In the genomic region with DNA sequence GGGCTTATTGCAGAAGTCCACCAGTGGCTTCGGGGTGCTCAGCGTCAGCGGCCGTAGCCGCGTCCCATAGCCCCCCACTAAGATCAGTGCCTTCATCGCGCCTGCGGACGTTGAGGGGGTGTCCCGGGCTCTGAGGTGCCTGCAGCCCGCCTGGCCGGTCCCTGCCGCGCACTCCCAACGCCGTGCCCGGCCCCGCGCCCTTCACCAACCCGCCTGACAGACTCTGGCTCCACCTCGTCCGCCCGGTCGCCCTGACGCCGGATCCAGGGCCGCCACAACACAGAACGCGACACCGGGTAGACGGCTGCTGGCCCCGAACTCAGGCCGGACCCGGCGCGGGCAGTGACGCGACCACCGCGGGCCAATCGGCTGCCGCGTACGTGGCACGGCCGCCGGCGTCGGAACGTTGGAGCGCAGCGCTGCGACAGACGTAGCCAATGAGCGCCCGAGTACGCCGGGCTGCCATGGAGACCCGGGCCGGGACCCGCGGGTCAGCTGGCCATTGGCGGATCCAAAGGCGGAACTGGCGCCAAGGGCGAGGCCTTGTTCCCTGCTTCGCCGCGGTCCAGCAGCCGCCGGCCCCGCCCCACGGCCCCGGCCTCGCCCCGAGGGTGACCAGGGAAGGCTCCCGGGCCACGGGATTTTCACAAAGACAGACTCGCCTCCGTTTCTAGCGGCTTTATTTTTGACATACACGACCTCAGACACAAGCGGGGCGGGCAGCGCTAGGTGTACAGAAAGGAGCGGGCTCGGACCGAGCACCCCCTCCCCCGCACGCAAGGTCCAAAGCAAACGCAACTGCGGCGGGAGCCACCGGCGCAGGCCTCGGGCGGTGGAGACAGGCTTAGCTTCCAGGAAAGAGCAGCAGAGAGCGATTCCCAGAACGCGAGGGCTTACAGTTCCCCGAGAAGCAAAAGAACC, we compare ENCODE assay signal across 8 cellular contexts. TPM values are rescaled to one million over a fixed set of nuclear protein-coding genes. Genes with fewer than 3 reads are reported as not detected.
DNase-seq lines count a peak whose midpoint lies in the region; ATAC-seq and TF ChIP-seq lines count a peak whose summit lies in the region.

A gene (minus strand): TSS at position 321 of the 921 bp plus-strand sequence. CDS start 225 bp downstream, at position 96.

- H3K27ac Mint-ChIP-seq in CD4-positive, alpha-beta T cell: peak within 1 kb of the TSS; percentile 93

- peak within 1 kb of the TSS; percentile 96 for H3K27ac ChIP-seq in CD4-positive, alpha-beta T cell (ENCODE audit: low read depth, low read length)
- peak within 1 kb of the TSS; percentile 90 to 92 for H3K27ac ChIP-seq in liver (ENCODE audit: low read depth in 1 of 2, low read length in 2 of 2)

- POLR2A ChIA-PET in CD4-positive, alpha-beta T cell (lab: Charles Lee): interaction anchor here (0.6 to 1.3 kb wide), 3 partner anchors 31 to 79 kb away, joined by 3 to 4 read pairs (median 3); a partner anchor contains a TSS

- no peaks in the 10 kb centered on the region for H3K27me3 Mint-ChIP-seq in CD4-positive, alpha-beta T cell

- intact Hi-C loops in CD4-positive, alpha-beta T cell (cut with DNase I, micrococcal nuclease): loop anchor here in 1 of 2 experiments (1.0 kb wide), 1 partner anchor 50 kb away; a partner anchor contains a TSS

- H3K4me1 ChIP-seq in liver (ENCODE audit: control insufficient read depth in 4 of 4, insufficient read depth in 4 of 4, low read length in 3 of 4): peaks cover 6 to 50% (median 37%) of the 10 kb centered on the region in 4 donors

- DNase-seq in CD4-positive, alpha-beta T cell: peak; percentile 81 to 91 (median 86)
- peak; percentile 94 for DNase-seq in HK-2 (ENCODE audit: unreplicated experiment)
- peak; percentile 74 for DNase-seq in NCI-H82 treated with DMSO at 0.1 percent for 48 hours (lab: John Stamatoyannopoulos, UW; ENCODE audit: unreplicated experiment)
- DNase-seq in activated CD4-positive, alpha-beta T cell treated with anti-CD3 and anti-CD28 coated beads, Interleukin-2, amount 50 U/mL, for 48 hours: peak; percentile 92 to 95
- DNase-seq in dermis blood vessel endothelial cell: peak; percentile 98
- DNase-seq in stimulated activated CD4-positive, alpha-beta T cell treated with anti-CD3 and anti-CD28 coated beads, Interleukin-4, amount 100 ng/mL, for 1 hour: peak; percentile 92

- CTCF ChIA-PET in CD4-positive, alpha-beta T cell (lab: Charles Lee): no interaction called here

- no peaks in the 10 kb centered on the region for H3K9me3 ChIP-seq in CD4-positive, alpha-beta T cell (ENCODE audit: control insufficient read depth, low read length)
- H3K9me3 ChIP-seq in liver (ENCODE audit: control insufficient read depth in 4 of 4, low read length in 3 of 4): no peaks in the 10 kb centered on the region

- peak; percentile 70 for ATAC-seq in CD4-positive, alpha-beta T cell (ENCODE audit: poor library complexity)
- peak; percentile 77 for ATAC-seq in GM19452 (IDR thresholded peaks at IDR 0.05; ENCODE audit: unreplicated experiment)

- H3K9me3 Mint-ChIP-seq in CD4-positive, alpha-beta T cell: no peaks in the 10 kb centered on the region

- peak within 1 kb of the TSS; percentile 98 for H3K4me3 Mint-ChIP-seq in CD4-positive, alpha-beta T cell

- no peaks in the 10 kb centered on the region for H3K27me3 ChIP-seq in CD4-positive, alpha-beta T cell (ENCODE audit: control insufficient read depth, insufficient read depth, low read length)
- H3K27me3 ChIP-seq in liver (ENCODE audit: control insufficient read depth in 4 of 4, insufficient read depth in 4 of 4, low read length in 3 of 4): no peaks in the 10 kb centered on the region

- H3K36me3 ChIP-seq in liver (ENCODE audit: control insufficient read depth in 4 of 4, insufficient read depth in 3 of 4, low read depth in 1 of 4, low read length in 3 of 4): peaks cover 5 to 29% (median 11%) of the 10 kb centered on the region in 4 donors

- peak in 1 of 2 donors; percentile 9 for TF ChIP-seq RAD21 in liver (IDR thresholded peaks at IDR 0.05)

- WGBS in liver: under 1% methylated on average over 102 of the region's 102 CpGs

- TF ChIP-seq CTCF in CD4-positive, alpha-beta T cell (IDR thresholded peaks at IDR 0.05): no peak
- TF ChIP-seq CTCF in liver (IDR thresholded peaks at IDR 0.05; ENCODE audit: low read depth, low read length, missing input control): no peak

- H3K4me1 Mint-ChIP-seq in CD4-positive, alpha-beta T cell (ENCODE audit: low read depth): peaks cover 44% of the 10 kb centered on the region

- H3K4me3 ChIP-seq in liver (ENCODE audit: low read depth in 1 of 3, low read length in 3 of 3): peak within 1 kb of the TSS; percentile 91 to 94 (median 93)

- peaks cover 45% of the 10 kb centered on the region for H3K36me3 Mint-ChIP-seq in CD4-positive, alpha-beta T cell (ENCODE audit: low read depth)

- H3K9ac ChIP-seq in liver (ENCODE audit: low read depth in 1 of 2, low read length in 2 of 2): peak within 1 kb of the TSS; percentile 75 to 80

TF ChIP-seq in liver, 16 proteins besides CTCF, POLR2A, EP300 and RAD21:
- TF ChIP-seq YY1 (IDR thresholded peaks at IDR 0.05) (peak; percentile 41), SP1 (IDR thresholded peaks at IDR 0.05) (peak; percentile 59), FOXA1 (IDR thresholded peaks at IDR 0.05) (no peak), GABPA (IDR thresholded peaks at IDR 0.05 in 1 of 2, conservative IDR thresholded peaks at IDR 0.05 in 1 of 2) (peak in 1 of 2 donors; percentile 32), RXRA (IDR thresholded peaks at IDR 0.05) (peak in 1 of 2 donors; percentile 14), EGR1 (IDR thresholded peaks at IDR 0.05; ENCODE audit: low read depth in 2 of 2) (no peak), TAF1 (conservative IDR thresholded peaks at IDR 0.05) (no peak), NR2F2 (IDR thresholded peaks at IDR 0.05) (peak; percentile 15), HNF4A (conservative IDR thresholded peaks at IDR 0.05) (peak in 1 of 2 donors; percentile 0)
- TF ChIP-seq, protein P1, sequence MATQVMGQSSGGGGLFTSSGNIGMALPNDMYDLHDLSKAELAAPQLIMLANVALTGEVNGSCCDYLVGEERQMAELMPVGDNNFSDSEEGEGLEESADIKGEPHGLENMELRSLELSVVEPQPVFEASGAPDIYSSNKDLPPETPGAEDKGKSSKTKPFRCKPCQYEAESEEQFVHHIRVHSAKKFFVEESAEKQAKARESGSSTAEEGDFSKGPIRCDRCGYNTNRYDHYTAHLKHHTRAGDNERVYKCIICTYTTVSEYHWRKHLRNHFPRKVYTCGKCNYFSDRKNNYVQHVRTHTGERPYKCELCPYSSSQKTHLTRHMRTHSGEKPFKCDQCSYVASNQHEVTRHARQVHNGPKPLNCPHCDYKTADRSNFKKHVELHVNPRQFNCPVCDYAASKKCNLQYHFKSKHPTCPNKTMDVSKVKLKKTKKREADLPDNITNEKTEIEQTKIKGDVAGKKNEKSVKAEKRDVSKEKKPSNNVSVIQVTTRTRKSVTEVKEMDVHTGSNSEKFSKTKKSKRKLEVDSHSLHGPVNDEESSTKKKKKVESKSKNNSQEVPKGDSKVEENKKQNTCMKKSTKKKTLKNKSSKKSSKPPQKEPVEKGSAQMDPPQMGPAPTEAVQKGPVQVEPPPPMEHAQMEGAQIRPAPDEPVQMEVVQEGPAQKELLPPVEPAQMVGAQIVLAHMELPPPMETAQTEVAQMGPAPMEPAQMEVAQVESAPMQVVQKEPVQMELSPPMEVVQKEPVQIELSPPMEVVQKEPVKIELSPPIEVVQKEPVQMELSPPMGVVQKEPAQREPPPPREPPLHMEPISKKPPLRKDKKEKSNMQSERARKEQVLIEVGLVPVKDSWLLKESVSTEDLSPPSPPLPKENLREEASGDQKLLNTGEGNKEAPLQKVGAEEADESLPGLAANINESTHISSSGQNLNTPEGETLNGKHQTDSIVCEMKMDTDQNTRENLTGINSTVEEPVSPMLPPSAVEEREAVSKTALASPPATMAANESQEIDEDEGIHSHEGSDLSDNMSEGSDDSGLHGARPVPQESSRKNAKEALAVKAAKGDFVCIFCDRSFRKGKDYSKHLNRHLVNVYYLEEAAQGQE (IDR thresholded peaks at IDR 0.05): peak; percentile 75
- TF ChIP-seq, protein P2, sequence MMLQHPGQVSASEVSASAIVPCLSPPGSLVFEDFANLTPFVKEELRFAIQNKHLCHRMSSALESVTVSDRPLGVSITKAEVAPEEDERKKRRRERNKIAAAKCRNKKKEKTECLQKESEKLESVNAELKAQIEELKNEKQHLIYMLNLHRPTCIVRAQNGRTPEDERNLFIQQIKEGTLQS (IDR thresholded peaks at IDR 0.05): no peak

RNA-seq across cellular contexts. Expression of the gene that starts here (rescaled TPM):
- total RNA-seq in CD4-positive, alpha-beta T cell: 10 to 100 TPM; 39.0 to 41.4 TPM
- total RNA-seq in dermis blood vessel endothelial cell (39.0 and 50.9 TPM in 2 replicates), liver (10 to 100 TPM; 12.6 to 57.7 TPM)
- 10 to 100 TPM; 13.4 to 57.8 TPM for polyA plus RNA-seq in liver

Comparison
In these comparisons a context has a peak if more than half of its experiments do, and no peak if none do; other contexts are left out.
1. Peak in every context shown above with its lines: DNase-seq, ATAC-seq, H3K4me3 ChIP-seq and H3K27ac ChIP-seq.